8 cellular contexts compared by ENCODE assay signal in genomic region chr6:15399651-15400470, GRCh38.
DNase-seq lines count a peak whose midpoint lies in the region; ATAC-seq lines count a peak whose summit lies in the region.

No MANE protein-coding gene starts in this region.

- peak overlapping the region; percentile 38 for H3K27ac Mint-ChIP-seq in central memory CD8-positive, alpha-beta T cell (ENCODE audit: low read depth)
- peak overlapping the region; percentile 55 to 63 for H3K27ac Mint-ChIP-seq in stimulated activated naive CD8-positive, alpha-beta T cell treated with anti-CD3 and anti-CD28 coated beads, Interleukin-15, amount 100 ng/mL, for 72 hours

- H3K36me3 Mint-ChIP-seq in central memory CD8-positive, alpha-beta T cell (ENCODE audit: insufficient read depth): peaks cover 1% of the 10 kb centered on the region

- DNase-seq in NCI-H1092 treated with DMSO at 0.1 percent for 48 hours (lab: John Stamatoyannopoulos, UW) (peak; percentile 38), NCI-H1092 (lab: John Stamatoyannopoulos, UW) (no peak), NCI-H510A treated with DMSO at 0.1 percent for 48 hours (lab: John Stamatoyannopoulos, UW) (peak; percentile 56), left colon (peak; percentile 55 to 67), HuH-7 (ENCODE audit: low spot score) (no peak)
- no peak for DNase-seq in central memory CD8-positive, alpha-beta T cell (ENCODE audit: low spot score in 2 of 2)
- DNase-seq in stimulated activated naive CD8-positive, alpha-beta T cell treated with anti-CD3 and anti-CD28 coated beads, Interleukin-15, amount 100 ng/mL, for 72 hours: no peak
- DNase-seq in stimulated activated CD4-positive, alpha-beta T cell treated with anti-CD3 and anti-CD28 coated beads, Interleukin-4, amount 100 ng/mL, for 4 hours: no peak

- intact Hi-C loops in left colon (cut with DNase I, micrococcal nuclease): no loop called here

- H3K4me1 Mint-ChIP-seq in central memory CD8-positive, alpha-beta T cell: peaks cover 61% of the 10 kb centered on the region
- peaks cover 74% of the 10 kb centered on the region for H3K4me1 Mint-ChIP-seq in stimulated activated naive CD8-positive, alpha-beta T cell treated with anti-CD3 and anti-CD28 coated beads, Interleukin-15, amount 100 ng/mL, for 72 hours

- ATAC-seq in central memory CD8-positive, alpha-beta T cell (replicated peaks; ENCODE audit: extremely low read depth, poor library complexity, severe bottlenecking): no peak
- ATAC-seq in left colon: peak; percentile 38
- no peak for ATAC-seq in stimulated activated naive CD8-positive, alpha-beta T cell treated with anti-CD3 and anti-CD28 coated beads, Interleukin-15, amount 100 ng/mL, for 72 hours

- no peaks in the 10 kb centered on the region for H3K27me3 Mint-ChIP-seq in central memory CD8-positive, alpha-beta T cell
- H3K27me3 Mint-ChIP-seq in stimulated activated naive CD8-positive, alpha-beta T cell treated with anti-CD3 and anti-CD28 coated beads, Interleukin-15, amount 100 ng/mL, for 72 hours: no peaks in the 10 kb centered on the region

- no peaks in the 10 kb centered on the region for H3K9me3 Mint-ChIP-seq in central memory CD8-positive, alpha-beta T cell
- H3K9me3 Mint-ChIP-seq in stimulated activated naive CD8-positive, alpha-beta T cell treated with anti-CD3 and anti-CD28 coated beads, Interleukin-15, amount 100 ng/mL, for 72 hours: no peaks in the 10 kb centered on the region

- peak overlapping the region; percentile 54 for H3K4me3 Mint-ChIP-seq in central memory CD8-positive, alpha-beta T cell
- H3K4me3 Mint-ChIP-seq in stimulated activated naive CD8-positive, alpha-beta T cell treated with anti-CD3 and anti-CD28 coated beads, Interleukin-15, amount 100 ng/mL, for 72 hours: peak overlapping the region; percentile 68 to 73

Comparison
In these comparisons a context has a peak if more than half of its experiments do, and no peak if none do; other contexts are left out.
1. DNase-seq: peak in NCI-H1092 treated with DMSO at 0.1 percent for 48 hours (single experiment), NCI-H510A treated with DMSO at 0.1 percent for 48 hours (single experiment) and left colon (2 of 2); none in NCI-H1092 (single experiment), central memory CD8-positive, alpha-beta T cell (0 of 2), stimulated activated naive CD8-positive, alpha-beta T cell treated with anti-CD3 and anti-CD28 coated beads, Interleukin-15, amount 100 ng/mL, for 72 hours (0 of 2), HuH-7 (single experiment) and stimulated activated CD4-positive, alpha-beta T cell treated with anti-CD3 and anti-CD28 coated beads, Interleukin-4, amount 100 ng/mL, for 4 hours (0 of 2).